In the genomic region with DNA sequence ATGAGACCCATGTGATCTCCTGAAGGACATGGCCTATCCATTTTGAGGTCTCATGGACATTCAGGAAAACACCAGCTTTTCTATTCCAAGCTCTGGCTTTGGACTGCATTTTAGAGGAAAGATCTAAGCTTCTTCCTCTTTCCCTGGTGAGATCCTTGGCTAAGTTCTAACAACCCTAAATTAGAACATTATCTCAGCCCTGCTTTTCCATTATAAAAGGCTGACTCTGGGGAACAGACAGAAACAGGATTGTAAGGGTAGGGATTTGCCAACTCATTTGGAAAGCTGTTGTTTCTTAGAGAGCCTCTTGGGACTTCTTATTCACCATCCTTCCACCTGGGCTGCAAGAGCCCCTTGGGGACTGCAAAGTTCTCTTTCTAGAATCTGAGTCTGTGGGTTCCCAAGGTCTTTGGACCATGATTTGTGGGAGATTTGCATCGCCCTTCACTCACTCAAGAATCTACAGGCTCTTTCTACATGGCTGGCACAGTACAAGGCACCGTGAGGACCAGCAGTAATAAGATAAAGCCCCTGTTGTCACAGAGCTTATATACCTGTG, we compare ENCODE assay signal across 21 cellular contexts.
A peak's percentile ranks its signal among the peaks of the same experiment; 100 is the strongest.
DNase-seq lines count a peak whose midpoint lies in the region; ATAC-seq, FAIRE-seq and TF ChIP-seq lines count a peak whose summit lies in the region.
"Had no signal": no experiment of that assay in that cellular context is flagged by ENCODE, and none has a peak within 500 bp of the region (broad histone marks: within the 10 kb centered on the region; RNA-seq: fewer than 3 reads in every experiment).

No MANE protein-coding gene starts in this region.

- H3K9me3 ChIP-seq in BLaER1 (peaks cover 12% of the 10 kb centered on the region), osteoblast (ENCODE audit: low read depth, low read length) (no peaks in the 10 kb centered on the region)

- H3K27ac ChIP-seq in BLaER1 (no peak overlapping the region), osteoblast (ENCODE audit: low read depth, low read length) (peak overlapping the region; percentile 60)
- H3K27ac ChIP-seq: KMS-11 had no signal

- H3K4me2 ChIP-seq in BLaER1: peak overlapping the region; percentile 38
- H3K4me2 ChIP-seq in osteoblast (ENCODE audit: insufficient read depth, low read length): no peak overlapping the region
- H3K4me2 ChIP-seq: KMS-11 had no signal

- FAIRE-seq in GM12892 (lab: Jason Lieb, UNC): no peak
- FAIRE-seq: H1 had no signal

- peak; percentile 24 for DNase-seq in fibroblast of gingiva (ENCODE audit: low read depth)
- DNase-seq in osteoblast (ENCODE audit: insufficient read length, low spot score, missing footprints): peak; percentile 48
- no peak for DNase-seq in CD14-positive monocyte (ENCODE audit: low spot score)
- DNase-seq in GM12892 (ENCODE audit: insufficient read length): no peak
- DNase-seq in NCI-H1105 (lab: John Stamatoyannopoulos, UW): no peak
- DNase-seq: AML-193; CD4-positive, alpha-beta memory T cell; DND-41; GDM1; HFFc6; NCI-H1092; NCI-H1694 treated with DMSO at 0.1 percent for 48 hours; NCI-H446 treated with DMSO at 0.1 percent for 48 hours; NCI-H774; SHP77 treated with DMSO at 0.1 percent for 48 hours had no signal

- TF ChIP-seq CTCF in osteoblast (IDR thresholded peaks at IDR 0.05; ENCODE audit: extremely low read depth, low read depth, low read length) (no peak), CD14-positive monocyte (IDR thresholded peaks at IDR 0.05) (no peak)

- peak overlapping the region in 1 of 7 donors; percentile 39 for H3K27ac Mint-ChIP-seq in CD14-positive monocyte

- H3K79me2 ChIP-seq in osteoblast (ENCODE audit: insufficient read depth, low read length): no peaks in the 10 kb centered on the region

- no peak overlapping the region for H3K4me3 ChIP-seq in BLaER1
- no peak overlapping the region for H3K4me3 ChIP-seq in osteoblast (ENCODE audit: insufficient read depth, low read length)

- intact Hi-C loops in CD14-positive monocyte (cut with micrococcal nuclease): no loop called here

- peaks cover under 1 to 1% of the 10 kb centered on the region in 2 donors for H3K36me3 Mint-ChIP-seq in CD14-positive monocyte

- H3K9ac ChIP-seq in BLaER1: no peak overlapping the region
- H3K9ac ChIP-seq: KMS-11 had no signal

- peaks cover 8% of the 10 kb centered on the region for H3K4me1 Mint-ChIP-seq in CD14-positive monocyte
- H3K4me1 Mint-ChIP-seq: CD4-positive, alpha-beta memory T cell had no signal

- peaks cover 2 to 19% (median 15%) of the 10 kb centered on the region in 7 donors for H3K9me3 Mint-ChIP-seq in CD14-positive monocyte

- no peaks in the 10 kb centered on the region for H3K27me3 Mint-ChIP-seq in CD14-positive monocyte (ENCODE audit: low read depth in 3 of 3)
- H3K27me3 Mint-ChIP-seq: CD4-positive, alpha-beta memory T cell had no signal

- TF ChIP-seq POLR2A in GM12892 (IDR thresholded peaks at IDR 0.05; ENCODE audit: low read depth, low read length): no peak

- ATAC-seq in GM21737 (IDR thresholded peaks at IDR 0.05; ENCODE audit: unreplicated experiment) (peak; percentile 53), HG03565 (IDR thresholded peaks at IDR 0.05; ENCODE audit: unreplicated experiment) (no peak)
- ATAC-seq: Panc1 had no signal

- H3K36me3 ChIP-seq in BLaER1: 0 out of 2 replicates have a peak, but pooled peaks cover 1% of the 10 kb centered on the region
- H3K36me3 ChIP-seq in osteoblast (ENCODE audit: insufficient read depth, low read length): no peaks in the 10 kb centered on the region

- H3K4me1 ChIP-seq in BLaER1 (peaks cover 14% of the 10 kb centered on the region), osteoblast (ENCODE audit: insufficient read depth, low read length) (peaks cover 31% of the 10 kb centered on the region)

- no peaks in the 10 kb centered on the region for H3K27me3 ChIP-seq in BLaER1
- H3K27me3 ChIP-seq in osteoblast (ENCODE audit: insufficient read depth, low read length): no peaks in the 10 kb centered on the region

- no peak overlapping the region for H2AFZ ChIP-seq in osteoblast (ENCODE audit: low read length)

- H3K4me3 Mint-ChIP-seq in CD14-positive monocyte: no peak overlapping the region
- H3K4me3 Mint-ChIP-seq: CD4-positive, alpha-beta memory T cell; HFFc6 had no signal

- H4K20me1 ChIP-seq in BLaER1 (no peaks in the 10 kb centered on the region), osteoblast (ENCODE audit: insufficient read depth, low read length) (no peaks in the 10 kb centered on the region)

Comparison
In these comparisons a context has a peak if more than half of its experiments do, and no peak if none do; other contexts are left out.
1. DNase-seq: peak in fibroblast of gingiva (single experiment) and osteoblast (single experiment); none in CD14-positive monocyte (single experiment), GM12892 (single experiment) and NCI-H1105 (single experiment).